ENCODE assay signal across 1 cellular context in the genomic region with DNA sequence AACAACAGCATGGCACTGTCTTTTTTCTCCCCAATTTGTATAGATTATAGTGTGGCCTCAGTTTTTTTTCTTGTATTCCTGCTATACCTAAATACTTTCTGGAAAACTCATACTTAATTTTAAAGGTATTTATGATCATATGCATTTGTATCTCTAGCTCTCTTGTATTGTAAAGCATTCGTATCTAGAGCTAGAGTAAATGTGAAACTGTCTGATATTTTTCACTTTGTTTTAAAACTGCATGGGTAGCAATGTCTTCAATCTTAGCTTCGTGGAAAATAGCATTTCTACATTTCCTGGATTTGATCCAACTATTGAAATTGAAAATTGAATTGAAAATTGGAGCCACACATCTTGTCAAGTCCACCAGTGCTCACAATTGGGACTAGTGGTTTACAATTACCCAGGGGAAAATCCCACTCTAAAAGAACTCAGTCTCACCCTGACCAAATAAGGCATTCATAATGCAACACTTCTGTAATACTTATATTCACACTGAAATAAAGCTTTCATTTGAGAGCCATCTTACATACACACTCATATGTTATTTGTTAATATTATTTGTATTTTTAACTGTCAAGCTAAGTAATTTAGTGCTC.
TF ChIP-seq lines count a peak whose summit lies in the region.

No MANE protein-coding gene starts in this region.

TF ChIP-seq in GM12878, 131 proteins besides CTCF, POLR2A, EP300 and RAD21 (continued from another document and continues in another):
- no peak for TF ChIP-seq EGR1 (IDR thresholded peaks at IDR 0.05; ENCODE audit: borderline replicate concordance in 1 of 2, low read depth in 2 of 2, low read length in 2 of 2)
- no peak for TF ChIP-seq LARP7 (IDR thresholded peaks at IDR 0.05)
- no peak for TF ChIP-seq CBX3 (IDR thresholded peaks at IDR 0.05; ENCODE audit: borderline replicate concordance, low read depth)
- TF ChIP-seq ZZZ3 (IDR thresholded peaks at IDR 0.05; ENCODE audit: control insufficient read depth, insufficient read length, low read depth), result no peak
- TF ChIP-seq, protein P1, sequence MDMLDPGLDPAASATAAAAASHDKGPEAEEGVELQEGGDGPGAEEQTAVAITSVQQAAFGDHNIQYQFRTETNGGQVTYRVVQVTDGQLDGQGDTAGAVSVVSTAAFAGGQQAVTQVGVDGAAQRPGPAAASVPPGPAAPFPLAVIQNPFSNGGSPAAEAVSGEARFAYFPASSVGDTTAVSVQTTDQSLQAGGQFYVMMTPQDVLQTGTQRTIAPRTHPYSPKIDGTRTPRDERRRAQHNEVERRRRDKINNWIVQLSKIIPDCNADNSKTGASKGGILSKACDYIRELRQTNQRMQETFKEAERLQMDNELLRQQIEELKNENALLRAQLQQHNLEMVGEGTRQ (IDR thresholded peaks at IDR 0.05; ENCODE audit: borderline replicate concordance, low read depth, low read length), result no peak
- no peak for TF ChIP-seq BHLHE40 (IDR thresholded peaks at IDR 0.05; ENCODE audit: borderline replicate concordance in 1 of 2, low read depth in 2 of 2, low read length in 1 of 2)
- no peak for TF ChIP-seq SMAD1 (IDR thresholded peaks at IDR 0.05; ENCODE audit: low read depth, partially characterized antibody)
- TF ChIP-seq WRNIP1 (IDR thresholded peaks at IDR 0.05; ENCODE audit: borderline replicate concordance, low read depth, low read length), result no peak
- no peak for TF ChIP-seq CBX5 (IDR thresholded peaks at IDR 0.05; ENCODE audit: low read depth)
- no peak for TF ChIP-seq SUPT20H (IDR thresholded peaks at IDR 0.05; ENCODE audit: borderline replicate concordance, control insufficient read depth, low read depth, low read length)
- TF ChIP-seq, protein P2, sequence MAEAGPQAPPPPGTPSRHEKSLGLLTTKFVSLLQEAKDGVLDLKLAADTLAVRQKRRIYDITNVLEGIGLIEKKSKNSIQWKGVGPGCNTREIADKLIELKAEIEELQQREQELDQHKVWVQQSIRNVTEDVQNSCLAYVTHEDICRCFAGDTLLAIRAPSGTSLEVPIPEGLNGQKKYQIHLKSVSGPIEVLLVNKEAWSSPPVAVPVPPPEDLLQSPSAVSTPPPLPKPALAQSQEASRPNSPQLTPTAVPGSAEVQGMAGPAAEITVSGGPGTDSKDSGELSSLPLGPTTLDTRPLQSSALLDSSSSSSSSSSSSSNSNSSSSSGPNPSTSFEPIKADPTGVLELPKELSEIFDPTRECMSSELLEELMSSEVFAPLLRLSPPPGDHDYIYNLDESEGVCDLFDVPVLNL (IDR thresholded peaks at IDR 0.05; ENCODE audit: low read depth, low read length), result no peak
- TF ChIP-seq, protein P3, sequence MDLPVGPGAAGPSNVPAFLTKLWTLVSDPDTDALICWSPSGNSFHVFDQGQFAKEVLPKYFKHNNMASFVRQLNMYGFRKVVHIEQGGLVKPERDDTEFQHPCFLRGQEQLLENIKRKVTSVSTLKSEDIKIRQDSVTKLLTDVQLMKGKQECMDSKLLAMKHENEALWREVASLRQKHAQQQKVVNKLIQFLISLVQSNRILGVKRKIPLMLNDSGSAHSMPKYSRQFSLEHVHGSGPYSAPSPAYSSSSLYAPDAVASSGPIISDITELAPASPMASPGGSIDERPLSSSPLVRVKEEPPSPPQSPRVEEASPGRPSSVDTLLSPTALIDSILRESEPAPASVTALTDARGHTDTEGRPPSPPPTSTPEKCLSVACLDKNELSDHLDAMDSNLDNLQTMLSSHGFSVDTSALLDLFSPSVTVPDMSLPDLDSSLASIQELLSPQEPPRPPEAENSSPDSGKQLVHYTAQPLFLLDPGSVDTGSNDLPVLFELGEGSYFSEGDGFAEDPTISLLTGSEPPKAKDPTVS (IDR thresholded peaks at IDR 0.05; ENCODE audit: low read depth, low read length), result no peak
- peak; percentile 66 to 94 for TF ChIP-seq SRF (IDR thresholded peaks at IDR 0.05; ENCODE audit: low read depth in 2 of 2, low read length in 2 of 2)
- TF ChIP-seq, protein P4, sequence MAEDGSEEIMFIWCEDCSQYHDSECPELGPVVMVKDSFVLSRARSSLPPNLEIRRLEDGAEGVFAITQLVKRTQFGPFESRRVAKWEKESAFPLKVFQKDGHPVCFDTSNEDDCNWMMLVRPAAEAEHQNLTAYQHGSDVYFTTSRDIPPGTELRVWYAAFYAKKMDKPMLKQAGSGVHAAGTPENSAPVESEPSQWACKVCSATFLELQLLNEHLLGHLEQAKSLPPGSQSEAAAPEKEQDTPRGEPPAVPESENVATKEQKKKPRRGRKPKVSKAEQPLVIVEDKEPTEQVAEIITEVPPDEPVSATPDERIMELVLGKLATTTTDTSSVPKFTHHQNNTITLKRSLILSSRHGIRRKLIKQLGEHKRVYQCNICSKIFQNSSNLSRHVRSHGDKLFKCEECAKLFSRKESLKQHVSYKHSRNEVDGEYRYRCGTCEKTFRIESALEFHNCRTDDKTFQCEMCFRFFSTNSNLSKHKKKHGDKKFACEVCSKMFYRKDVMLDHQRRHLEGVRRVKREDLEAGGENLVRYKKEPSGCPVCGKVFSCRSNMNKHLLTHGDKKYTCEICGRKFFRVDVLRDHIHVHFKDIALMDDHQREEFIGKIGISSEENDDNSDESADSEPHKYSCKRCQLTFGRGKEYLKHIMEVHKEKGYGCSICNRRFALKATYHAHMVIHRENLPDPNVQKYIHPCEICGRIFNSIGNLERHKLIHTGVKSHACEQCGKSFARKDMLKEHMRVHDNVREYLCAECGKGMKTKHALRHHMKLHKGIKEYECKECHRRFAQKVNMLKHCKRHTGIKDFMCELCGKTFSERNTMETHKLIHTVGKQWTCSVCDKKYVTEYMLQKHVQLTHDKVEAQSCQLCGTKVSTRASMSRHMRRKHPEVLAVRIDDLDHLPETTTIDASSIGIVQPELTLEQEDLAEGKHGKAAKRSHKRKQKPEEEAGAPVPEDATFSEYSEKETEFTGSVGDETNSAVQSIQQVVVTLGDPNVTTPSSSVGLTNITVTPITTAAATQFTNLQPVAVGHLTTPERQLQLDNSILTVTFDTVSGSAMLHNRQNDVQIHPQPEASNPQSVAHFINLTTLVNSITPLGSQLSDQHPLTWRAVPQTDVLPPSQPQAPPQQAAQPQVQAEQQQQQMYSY (CRISPR knock-in tag; IDR thresholded peaks at IDR 0.05), result no peak
- no peak for TF ChIP-seq STAT3 (IDR thresholded peaks at IDR 0.05; ENCODE audit: low read depth, low read length)
- no peak for TF ChIP-seq HDAC6 (IDR thresholded peaks at IDR 0.05; ENCODE audit: unreplicated experiment)
- TF ChIP-seq STAT1 (conservative IDR thresholded peaks at IDR 0.05), result no peak
- TF ChIP-seq, protein P5, sequence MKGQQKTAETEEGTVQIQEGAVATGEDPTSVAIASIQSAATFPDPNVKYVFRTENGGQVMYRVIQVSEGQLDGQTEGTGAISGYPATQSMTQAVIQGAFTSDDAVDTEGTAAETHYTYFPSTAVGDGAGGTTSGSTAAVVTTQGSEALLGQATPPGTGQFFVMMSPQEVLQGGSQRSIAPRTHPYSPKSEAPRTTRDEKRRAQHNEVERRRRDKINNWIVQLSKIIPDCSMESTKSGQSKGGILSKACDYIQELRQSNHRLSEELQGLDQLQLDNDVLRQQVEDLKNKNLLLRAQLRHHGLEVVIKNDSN (IDR thresholded peaks at IDR 0.05; ENCODE audit: borderline replicate concordance, extremely low read length, insufficient read depth, low read depth, low read length), result no peak
- TF ChIP-seq CREM (IDR thresholded peaks at IDR 0.05; ENCODE audit: low read depth), result no peak
- no peak; a peak in 2 of 4 replicates for TF ChIP-seq IKZF2 (IDR thresholded peaks at IDR 0.05)
- TF ChIP-seq SMARCA5 (IDR thresholded peaks at IDR 0.05), result no peak
- peak; percentile 14; the same call in 1 of the 2 replicates for TF ChIP-seq ZNF217 (IDR thresholded peaks at IDR 0.05)
- TF ChIP-seq, protein P6, sequence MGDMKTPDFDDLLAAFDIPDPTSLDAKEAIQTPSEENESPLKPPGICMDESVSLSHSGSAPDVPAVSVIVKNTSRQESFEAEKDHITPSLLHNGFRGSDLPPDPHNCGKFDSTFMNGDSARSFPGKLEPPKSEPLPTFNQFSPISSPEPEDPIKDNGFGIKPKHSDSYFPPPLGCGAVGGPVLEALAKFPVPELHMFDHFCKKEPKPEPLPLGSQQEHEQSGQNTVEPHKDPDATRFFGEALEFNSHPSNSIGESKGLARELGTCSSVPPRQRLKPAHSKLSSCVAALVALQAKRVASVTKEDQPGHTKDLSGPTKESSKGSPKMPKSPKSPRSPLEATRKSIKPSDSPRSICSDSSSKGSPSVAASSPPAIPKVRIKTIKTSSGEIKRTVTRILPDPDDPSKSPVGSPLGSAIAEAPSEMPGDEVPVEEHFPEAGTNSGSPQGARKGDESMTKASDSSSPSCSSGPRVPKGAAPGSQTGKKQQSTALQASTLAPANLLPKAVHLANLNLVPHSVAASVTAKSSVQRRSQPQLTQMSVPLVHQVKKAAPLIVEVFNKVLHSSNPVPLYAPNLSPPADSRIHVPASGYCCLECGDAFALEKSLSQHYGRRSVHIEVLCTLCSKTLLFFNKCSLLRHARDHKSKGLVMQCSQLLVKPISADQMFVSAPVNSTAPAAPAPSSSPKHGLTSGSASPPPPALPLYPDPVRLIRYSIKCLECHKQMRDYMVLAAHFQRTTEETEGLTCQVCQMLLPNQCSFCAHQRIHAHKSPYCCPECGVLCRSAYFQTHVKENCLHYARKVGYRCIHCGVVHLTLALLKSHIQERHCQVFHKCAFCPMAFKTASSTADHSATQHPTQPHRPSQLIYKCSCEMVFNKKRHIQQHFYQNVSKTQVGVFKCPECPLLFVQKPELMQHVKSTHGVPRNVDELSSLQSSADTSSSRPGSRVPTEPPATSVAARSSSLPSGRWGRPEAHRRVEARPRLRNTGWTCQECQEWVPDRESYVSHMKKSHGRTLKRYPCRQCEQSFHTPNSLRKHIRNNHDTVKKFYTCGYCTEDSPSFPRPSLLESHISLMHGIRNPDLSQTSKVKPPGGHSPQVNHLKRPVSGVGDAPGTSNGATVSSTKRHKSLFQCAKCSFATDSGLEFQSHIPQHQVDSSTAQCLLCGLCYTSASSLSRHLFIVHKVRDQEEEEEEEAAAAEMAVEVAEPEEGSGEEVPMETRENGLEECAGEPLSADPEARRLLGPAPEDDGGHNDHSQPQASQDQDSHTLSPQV (IDR thresholded peaks at IDR 0.05), result no peak
- no peak for TF ChIP-seq SIX5 (IDR thresholded peaks at IDR 0.05; ENCODE audit: low read depth, low read length, severe bottlenecking)
- no peak for TF ChIP-seq BRCA1 (IDR thresholded peaks at IDR 0.05; ENCODE audit: low read depth, low read length)
- no peak for TF ChIP-seq ZNF207 (IDR thresholded peaks at IDR 0.05; ENCODE audit: borderline replicate concordance)
- no peak for TF ChIP-seq POLR2AphosphoS5 (IDR thresholded peaks at IDR 0.05; ENCODE audit: low read length)
- TF ChIP-seq ZNF24 (IDR thresholded peaks at IDR 0.05), result no peak
- TF ChIP-seq NFIC (IDR thresholded peaks at IDR 0.05; ENCODE audit: low read depth, low read length), result peak; percentile 8; the same call in 1 of the 2 replicates
- TF ChIP-seq SP1 (IDR thresholded peaks at IDR 0.05; ENCODE audit: low read depth, low read length), result no peak
- no peak for TF ChIP-seq RFX5 (IDR thresholded peaks at IDR 0.05; ENCODE audit: low read depth, low read length)
- no peak for TF ChIP-seq ZNF384 (IDR thresholded peaks at IDR 0.05; ENCODE audit: borderline replicate concordance, low read depth, low read length)
- TF ChIP-seq SUZ12 (IDR thresholded peaks at IDR 0.05; ENCODE audit: unreplicated experiment), result no peak
- TF ChIP-seq, protein P7, sequence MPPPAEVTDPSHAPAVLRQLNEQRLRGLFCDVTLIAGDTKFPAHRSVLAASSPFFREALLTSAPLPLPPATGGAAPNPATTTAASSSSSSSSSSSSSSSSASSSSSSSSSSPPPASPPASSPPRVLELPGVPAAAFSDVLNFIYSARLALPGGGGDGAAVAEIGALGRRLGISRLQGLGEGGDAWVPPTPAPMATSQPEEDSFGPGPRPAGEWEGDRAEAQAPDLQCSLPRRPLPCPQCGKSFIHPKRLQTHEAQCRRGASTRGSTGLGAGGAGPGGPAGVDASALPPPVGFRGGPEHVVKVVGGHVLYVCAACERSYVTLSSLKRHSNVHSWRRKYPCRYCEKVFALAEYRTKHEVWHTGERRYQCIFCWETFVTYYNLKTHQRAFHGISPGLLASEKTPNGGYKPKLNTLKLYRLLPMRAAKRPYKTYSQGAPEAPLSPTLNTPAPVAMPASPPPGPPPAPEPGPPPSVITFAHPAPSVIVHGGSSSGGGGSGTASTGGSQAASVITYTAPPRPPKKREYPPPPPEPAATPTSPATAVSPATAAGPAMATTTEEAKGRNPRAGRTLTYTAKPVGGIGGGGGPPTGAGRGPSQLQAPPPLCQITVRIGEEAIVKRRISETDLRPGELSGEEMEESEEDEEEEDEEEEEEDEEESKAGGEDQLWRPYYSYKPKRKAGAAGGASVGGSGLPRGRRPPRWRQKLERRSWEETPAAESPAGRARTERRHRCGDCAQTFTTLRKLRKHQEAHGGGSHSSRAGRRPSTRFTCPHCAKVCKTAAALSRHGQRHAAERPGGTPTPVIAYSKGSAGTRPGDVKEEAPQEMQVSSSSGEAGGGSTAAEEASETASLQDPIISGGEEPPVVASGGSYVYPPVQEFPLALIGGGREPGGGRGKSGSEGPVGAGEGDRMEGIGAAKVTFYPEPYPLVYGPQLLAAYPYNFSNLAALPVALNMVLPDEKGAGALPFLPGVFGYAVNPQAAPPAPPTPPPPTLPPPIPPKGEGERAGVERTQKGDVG (CRISPR knock-in tag; IDR thresholded peaks at IDR 0.05), result no peak
- TF ChIP-seq, protein P8, sequence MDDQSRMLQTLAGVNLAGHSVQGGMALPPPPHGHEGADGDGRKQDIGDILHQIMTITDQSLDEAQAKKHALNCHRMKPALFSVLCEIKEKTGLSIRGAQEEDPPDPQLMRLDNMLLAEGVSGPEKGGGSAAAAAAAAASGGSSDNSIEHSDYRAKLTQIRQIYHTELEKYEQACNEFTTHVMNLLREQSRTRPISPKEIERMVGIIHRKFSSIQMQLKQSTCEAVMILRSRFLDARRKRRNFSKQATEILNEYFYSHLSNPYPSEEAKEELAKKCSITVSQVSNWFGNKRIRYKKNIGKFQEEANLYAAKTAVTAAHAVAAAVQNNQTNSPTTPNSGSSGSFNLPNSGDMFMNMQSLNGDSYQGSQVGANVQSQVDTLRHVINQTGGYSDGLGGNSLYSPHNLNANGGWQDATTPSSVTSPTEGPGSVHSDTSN (IDR thresholded peaks at IDR 0.05; ENCODE audit: insufficient replicate concordance, low read depth, low read length), result no peak
- no peak for TF ChIP-seq KAT2A (conservative IDR thresholded peaks at IDR 0.05; ENCODE audit: control insufficient read depth, low read depth, low read length)
- TF ChIP-seq ZBED1 (IDR thresholded peaks at IDR 0.05; ENCODE audit: borderline replicate concordance), result no peak
- TF ChIP-seq MTA2 (IDR thresholded peaks at IDR 0.05; ENCODE audit: low read depth), result peak; percentile 53
- no peak for TF ChIP-seq GATAD2B (conservative IDR thresholded peaks at IDR 0.05; ENCODE audit: low read depth)
- no peak for TF ChIP-seq BCL11A (IDR thresholded peaks at IDR 0.05; ENCODE audit: low read depth, low read length)
- no peak for TF ChIP-seq TAF1 (IDR thresholded peaks at IDR 0.05; ENCODE audit: borderline replicate concordance, low read depth, low read length)
- no peak for TF ChIP-seq EED (IDR thresholded peaks at IDR 0.05; ENCODE audit: low read depth)
- TF ChIP-seq CREB1 (IDR thresholded peaks at IDR 0.05; ENCODE audit: low read depth), result no peak
- no peak for TF ChIP-seq MYC (IDR thresholded peaks at IDR 0.05; ENCODE audit: insufficient read depth, insufficient read length, insufficient replicate concordance, low read length, severe bottlenecking)
- no peak for TF ChIP-seq MTA3 (IDR thresholded peaks at IDR 0.05; ENCODE audit: borderline replicate concordance, low read length)
